ENCODE assay signal across 14 cellular contexts in the genomic region with DNA sequence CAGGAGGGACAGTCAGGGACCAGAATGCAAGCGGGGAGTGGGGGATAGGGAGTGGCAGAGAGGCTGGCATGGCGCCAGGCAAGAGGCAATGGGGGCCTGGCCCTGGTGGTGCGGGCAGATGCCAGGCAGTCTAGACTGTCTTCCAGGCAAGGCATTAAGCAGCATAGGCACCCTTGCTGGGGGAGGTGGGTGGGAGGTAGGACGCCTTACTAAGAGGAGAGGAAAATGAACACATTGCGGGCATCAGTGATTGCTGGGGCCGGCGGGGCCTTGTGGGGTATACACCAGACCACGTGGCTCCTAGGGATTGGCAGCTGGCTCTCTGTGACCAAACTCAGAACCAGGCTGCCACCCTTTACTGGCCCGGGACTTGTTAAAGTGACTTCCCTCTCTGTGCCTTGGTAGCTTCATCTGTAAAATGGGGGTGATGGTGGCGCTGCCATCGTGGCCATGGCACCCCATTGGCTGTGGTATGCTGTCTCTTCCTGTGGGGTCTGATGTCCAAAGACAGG. TPM values are rescaled to one million over a fixed set of nuclear protein-coding genes. Genes with fewer than 3 reads are reported as not detected.
DNase-seq lines count a peak whose midpoint lies in the region; ATAC-seq lines count a peak whose summit lies in the region.
"Had no signal": no experiment of that assay in that cellular context is flagged by ENCODE, and none has a peak within 500 bp of the region (broad histone marks: within the 10 kb centered on the region; RNA-seq: fewer than 3 reads in every experiment).

No MANE protein-coding gene starts in this region.

- peak overlapping the region; percentile 62 for H3K27ac ChIP-seq in effector memory CD4-positive, alpha-beta T cell (ENCODE audit: insufficient read depth, low read length, poor library complexity, severe bottlenecking)
- no peak overlapping the region for H3K27ac ChIP-seq in trophoblast cell (ENCODE audit: low read depth, low read length)
- H3K27ac ChIP-seq: 22Rv1 had no signal

- DNase-seq in DMS 273 (lab: John Stamatoyannopoulos, UW; ENCODE audit: unreplicated experiment) (peak; percentile 51), DMS 273 treated with DMSO at 0.1 percent for 48 hours (lab: John Stamatoyannopoulos, UW) (no peak), NCI-H69 (lab: John Stamatoyannopoulos, UW) (peak; percentile 40), trophoblast cell (no peak), NCI-H526 treated with DMSO at 0.1 percent for 48 hours (lab: John Stamatoyannopoulos, UW) (no peak)
- no peak for DNase-seq in effector memory CD4-positive, alpha-beta T cell
- DNase-seq: activated CD4-positive, alpha-beta T cell treated with anti-CD3 and anti-CD28 coated beads for 1 hour; aorta; erythroblast; stimulated activated CD4-positive, alpha-beta T cell treated with anti-CD3 and anti-CD28 coated beads, Interleukin-2, amount 100 ng/mL, for 48 hours had no signal

- H3K18ac ChIP-seq in trophoblast cell (ENCODE audit: low read length): peak overlapping the region; percentile 4

- H2BK120ac ChIP-seq in trophoblast cell (ENCODE audit: insufficient read depth, low read length, poor library complexity): no peak overlapping the region

- peaks cover 12% of the 10 kb centered on the region for H3K36me3 ChIP-seq in effector memory CD4-positive, alpha-beta T cell (ENCODE audit: control insufficient read depth, insufficient read depth, low read length)
- peaks cover 25% of the 10 kb centered on the region in 2 experiments for H3K36me3 ChIP-seq in trophoblast cell (ENCODE audit: control insufficient read depth in 1 of 2, insufficient read depth in 2 of 2, low read length in 2 of 2)

- no peak overlapping the region for H3K23ac ChIP-seq in trophoblast cell (ENCODE audit: low read length)

- no peak overlapping the region for H3K4me2 ChIP-seq in trophoblast cell (ENCODE audit: low read length)

- H3K79me2 ChIP-seq in trophoblast cell (ENCODE audit: control insufficient read depth, insufficient read depth, low read length, poor library complexity): no peaks in the 10 kb centered on the region

- no peak overlapping the region for H4K12ac ChIP-seq in trophoblast cell (ENCODE audit: low read depth, low read length)

- H3K4ac ChIP-seq in trophoblast cell (ENCODE audit: low read depth, low read length): no peak overlapping the region

- H4K8ac ChIP-seq in trophoblast cell (ENCODE audit: low read depth, low read length): no peak overlapping the region

- H3K4me3 ChIP-seq in effector memory CD4-positive, alpha-beta T cell (ENCODE audit: insufficient read depth, low read depth, low read length, poor library complexity, severe bottlenecking): no peak overlapping the region
- no peak overlapping the region for H3K4me3 ChIP-seq in trophoblast cell (ENCODE audit: low read depth, low read length)

- peaks cover 62% of the 10 kb centered on the region for H3K4me1 ChIP-seq in effector memory CD4-positive, alpha-beta T cell (ENCODE audit: control insufficient read depth, insufficient read depth, low read length, poor library complexity, severe bottlenecking)
- peaks cover 6 to 8% of the 10 kb centered on the region in 2 experiments for H3K4me1 ChIP-seq in trophoblast cell (ENCODE audit: control insufficient read depth in 1 of 2, insufficient read depth in 2 of 2, low read length in 2 of 2)

- H3K14ac ChIP-seq in trophoblast cell (ENCODE audit: low read length): no peak overlapping the region

- H4K91ac ChIP-seq in trophoblast cell (ENCODE audit: low read depth, low read length): no peak overlapping the region

- no peak overlapping the region for H3K9ac ChIP-seq in trophoblast cell (ENCODE audit: low read length)

- H2BK5ac ChIP-seq in trophoblast cell (ENCODE audit: low read depth, low read length, poor library complexity): no peak overlapping the region

- no peak overlapping the region for H2AFZ ChIP-seq in trophoblast cell (ENCODE audit: insufficient read depth, low read length, poor library complexity)

- H3K27me3 ChIP-seq in effector memory CD4-positive, alpha-beta T cell (replicated peaks; ENCODE audit: control insufficient read depth, insufficient read depth, low read length, poor library complexity, severe bottlenecking): no peaks in the 10 kb centered on the region
- H3K27me3 ChIP-seq in trophoblast cell (ENCODE audit: insufficient read depth, low read length): no peaks in the 10 kb centered on the region

- H3K79me1 ChIP-seq in trophoblast cell (ENCODE audit: low read length): no peaks in the 10 kb centered on the region

- no peak overlapping the region for H2AK5ac ChIP-seq in trophoblast cell (ENCODE audit: low read length)

- H3K9me3 ChIP-seq in effector memory CD4-positive, alpha-beta T cell (ENCODE audit: control insufficient read depth, low read length): no peaks in the 10 kb centered on the region
- H3K9me3 ChIP-seq in trophoblast cell (ENCODE audit: insufficient read depth, low read depth, low read length): no peaks in the 10 kb centered on the region

- no peak for ATAC-seq in GM21737 (IDR thresholded peaks at IDR 0.05; ENCODE audit: unreplicated experiment)
- ATAC-seq in HG03460 (IDR thresholded peaks at IDR 0.05; ENCODE audit: unreplicated experiment): no peak
- ATAC-seq: Panc1 had no signal

- H2BK12ac ChIP-seq in trophoblast cell (ENCODE audit: low read length): no peak overlapping the region

- WGBS in trophoblast cell (ENCODE audit: extremely low coverage, insufficient coverage, insufficient read length): no CpG with 5 or more reads among the region's 11 CpGs

RNA-seq across cellular contexts. Expression of a gene that starts 46.0 kb away (rescaled TPM):
- polyA plus RNA-seq in trophoblast cell (2013): 95.3 and 98.4 TPM in 2 replicates

Comparison
In these comparisons a context has a peak if more than half of its experiments do, and no peak if none do; other contexts are left out.
1. DNase-seq: peak in DMS 273 (single experiment) and NCI-H69 (single experiment); none in DMS 273 treated with DMSO at 0.1 percent for 48 hours (single experiment), effector memory CD4-positive, alpha-beta T cell (0 of 3), trophoblast cell (0 of 2) and NCI-H526 treated with DMSO at 0.1 percent for 48 hours (single experiment).